ENCODE assay signal across 8 cellular contexts in genomic region chr16:27374231-27374793, GRCh38. TPM values are rescaled to one million over a fixed set of nuclear protein-coding genes. Genes with fewer than 3 reads are reported as not detected.
DNase-seq lines count a peak whose midpoint lies in the region; ATAC-seq and TF ChIP-seq lines count a peak whose summit lies in the region.

No MANE protein-coding gene starts in this region.

- peak overlapping the region; percentile 53 to 59 for H3K27ac ChIP-seq in left lung

- no peaks in the 10 kb centered on the region for H3K27me3 ChIP-seq in left lung

- no peaks in the 10 kb centered on the region for H3K9me3 ChIP-seq in left lung

- no peak overlapping the region for H3K4me3 ChIP-seq in left lung

- peak; percentile 27 for ATAC-seq in GM21367 (IDR thresholded peaks at IDR 0.05; ENCODE audit: unreplicated experiment)
- ATAC-seq in left lung: peak; percentile 29

- in situ Hi-C loops in KBM-7 (cut with MboI; ENCODE audit: low pct_unique_long_range_greater_than_20kb, low sequenced_read_pairs): no loop called here

- intact Hi-C loops in left lung (cut with DNase I): loop anchor here in 1 of 2 donors (10.0 kb wide), 1 partner anchor 60 kb away; no protein-coding TSS in a partner anchor

- DNase-seq in GM10266 (ENCODE audit: extremely low spot score) (peak; percentile 42), KBM-7 (peak; percentile 67), left lung (no peak), NCI-H446 (lab: John Stamatoyannopoulos, UW) (no peak), NCI-H1092 (lab: John Stamatoyannopoulos, UW) (no peak), NCI-H2171 (lab: John Stamatoyannopoulos, UW) (no peak), NCI-H69 (lab: John Stamatoyannopoulos, UW) (no peak)

- H3K36me3 ChIP-seq in left lung: no peaks in the 10 kb centered on the region

- H3K4me1 ChIP-seq in left lung: peaks cover 0 to 28% of the 10 kb centered on the region in 2 donors

- TF ChIP-seq CTCF in GM10266 (IDR thresholded peaks at IDR 0.05; ENCODE audit: control insufficient read depth, insufficient read depth, low read depth, missing control alignments) (no peak), left lung (IDR thresholded peaks at IDR 0.05) (no peak)

RNA-seq across cellular contexts. Expression of gene IL21R, which starts 27.7 kb away (rescaled TPM):
- 1 to 10 TPM; 3.9 to 4.2 TPM for total RNA-seq in left lung

Comparison
In these comparisons a context has a peak if more than half of its experiments do, and no peak if none do; other contexts are left out.
1. DNase-seq: peak in GM10266 (single experiment) and KBM-7 (single experiment); none in left lung (0 of 2), NCI-H446 (0 of 2), NCI-H1092 (single experiment), NCI-H2171 (single experiment) and NCI-H69 (single experiment).